In the genomic region with DNA sequence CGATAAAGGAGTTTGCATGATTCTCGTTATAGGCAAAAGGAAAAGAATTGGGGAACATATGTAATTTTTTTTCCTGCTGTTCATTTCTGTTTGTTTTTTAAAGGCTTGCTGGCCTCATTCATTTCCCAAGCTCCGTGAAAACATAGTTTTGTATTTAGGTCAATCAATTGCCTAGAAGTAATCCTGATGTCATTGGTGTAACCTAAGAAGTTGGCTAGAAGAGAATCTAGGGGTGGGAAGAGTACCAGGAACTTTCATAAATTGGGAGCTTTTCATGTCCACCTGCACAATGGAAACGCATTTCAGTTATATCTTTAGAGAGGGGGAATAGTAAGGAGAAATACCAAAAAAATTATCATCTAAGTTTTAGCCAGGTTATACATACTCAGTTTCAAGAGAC, we compare ENCODE assay signal across 13 cellular contexts. TPM values are rescaled to one million over a fixed set of nuclear protein-coding genes. Genes with fewer than 3 reads are reported as not detected.
DNase-seq lines count a peak whose midpoint lies in the region; ATAC-seq and TF ChIP-seq lines count a peak whose summit lies in the region.
"Had no signal": no experiment of that assay in that cellular context is flagged by ENCODE, and none has a peak within 500 bp of the region (broad histone marks: within the 10 kb centered on the region; RNA-seq: fewer than 3 reads in every experiment).

No MANE protein-coding gene starts in this region.

- no peak for ATAC-seq in GM18519 (IDR thresholded peaks at IDR 0.05; ENCODE audit: low FRiP score, unreplicated experiment)
- ATAC-seq in HG03097 (IDR thresholded peaks at IDR 0.05; ENCODE audit: low FRiP score, unreplicated experiment) = no peak
- ATAC-seq: HCT116 had no signal

- H3K27ac ChIP-seq in HUES48 (ENCODE audit: low read depth, low read length) = no peak overlapping the region

- H2AFZ ChIP-seq in neuron (ENCODE audit: low read depth, low read length) = no peak overlapping the region

- peaks cover 27% of the 10 kb centered on the region for H3K4me1 Mint-ChIP-seq in Calu3 (ENCODE audit: low read depth, unreplicated experiment)
- peaks cover 53% of the 10 kb centered on the region for H3K4me1 Mint-ChIP-seq in chondrocyte (ENCODE audit: low read depth)

- peaks cover 7% of the 10 kb centered on the region; the same call in 1 of the 2 replicates for H3K27me3 ChIP-seq in HUES48 (ENCODE audit: control insufficient read depth, insufficient read depth, low read length)
- no peaks in the 10 kb centered on the region for H3K27me3 ChIP-seq in neuron (ENCODE audit: insufficient read depth, low read length)
- H3K27me3 ChIP-seq: stomach had no signal

- H3K27me3 Mint-ChIP-seq in Calu3 (ENCODE audit: unreplicated experiment) (no peaks in the 10 kb centered on the region), chondrocyte (ENCODE audit: low read depth) (no peaks in the 10 kb centered on the region)

- H3K36me3 Mint-ChIP-seq in Calu3 (ENCODE audit: insufficient read depth, unreplicated experiment) (peaks cover 37% of the 10 kb centered on the region), chondrocyte (ENCODE audit: low read depth) (no peaks in the 10 kb centered on the region)

- no peaks in the 10 kb centered on the region for H3K36me3 ChIP-seq in HUES48 (ENCODE audit: control insufficient read depth, insufficient read depth, low read length)
- H3K36me3 ChIP-seq in neuron (ENCODE audit: insufficient read depth, low read length) = no peaks in the 10 kb centered on the region
- H3K36me3 ChIP-seq: stomach had no signal

- H3K4me3 Mint-ChIP-seq in Calu3 (ENCODE audit: low read depth, unreplicated experiment) (peak overlapping the region; percentile 90), chondrocyte (ENCODE audit: unreplicated experiment) (no peak overlapping the region)
- H3K4me3 Mint-ChIP-seq: T-helper 2 cell treated with Interferon-gamma antibody and Interleukin-4, amounts not matched to agents 5 μg/mL and 100 μg/mL, for 36 hours had no signal

- BruUV-seq in Calu3 (replicated peaks; lab: Mats Ljungman, UMichigan) = no TSS peak

- CTCF ChIA-PET in Calu3 (lab: Charles Lee) = no interaction called here

- H3K9me3 ChIP-seq in HUES48 (ENCODE audit: control insufficient read depth, insufficient read depth, low read length) = no peaks in the 10 kb centered on the region
- no peaks in the 10 kb centered on the region for H3K9me3 ChIP-seq in neuron (ENCODE audit: low read length)
- H3K9me3 ChIP-seq: stomach had no signal

- no peak overlapping the region for H3K27ac Mint-ChIP-seq in Calu3 (ENCODE audit: unreplicated experiment)
- H3K27ac Mint-ChIP-seq in chondrocyte (ENCODE audit: unreplicated experiment) = peak overlapping the region; percentile 1
- H3K27ac Mint-ChIP-seq: T-helper 2 cell treated with Interferon-gamma antibody and Interleukin-4, amounts not matched to agents 5 μg/mL and 100 μg/mL, for 36 hours had no signal

- DNase-seq in Calu3 (no peak), chondrocyte (ENCODE audit: low spot score) (no peak), anterior cingulate cortex (lab: John Stamatoyannopoulos, UW) (no peak), NCI-H1694 treated with DMSO at 0.1 percent for 48 hours (lab: John Stamatoyannopoulos, UW) (no peak)
- DNase-seq: foreskin fibroblast; stimulated activated CD4-positive, alpha-beta T cell treated with anti-CD3 and anti-CD28 coated beads, Interleukin-2, amount 100 ng/mL, for 24 hours; stomach had no signal

- H3K9ac ChIP-seq in HUES48 (ENCODE audit: low read depth, low read length) = no peak overlapping the region

- H3K4me1 ChIP-seq in HUES48 (ENCODE audit: control insufficient read depth, insufficient read depth, low read length) (peaks cover 52% of the 10 kb centered on the region), neuron (ENCODE audit: insufficient read depth, low read length) (peaks cover 23% of the 10 kb centered on the region)

- intact Hi-C loops in Calu3 (cut with micrococcal nuclease; ENCODE audit: unreplicated experiment) = loop anchor here (5.0 kb wide), 1 partner anchor 59 kb away; no protein-coding TSS in a partner anchor

- peak overlapping the region; percentile 70; the same call in 1 of the 2 replicates for H3K4me3 ChIP-seq in HUES48 (ENCODE audit: low read depth, low read length)
- H3K4me3 ChIP-seq in neuron (ENCODE audit: low read length) = peak overlapping the region; percentile 61

- H3K9me3 Mint-ChIP-seq in Calu3 (ENCODE audit: low read depth, unreplicated experiment) = no peaks in the 10 kb centered on the region
- no peaks in the 10 kb centered on the region for H3K9me3 Mint-ChIP-seq in chondrocyte (ENCODE audit: low read depth)
- H3K9me3 Mint-ChIP-seq: T-helper 2 cell treated with Interferon-gamma antibody and Interleukin-4, amounts not matched to agents 5 μg/mL and 100 μg/mL, for 36 hours had no signal

- no peak for TF ChIP-seq CTCF in Calu3 (IDR thresholded peaks at IDR 0.05; ENCODE audit: unreplicated experiment)
- TF ChIP-seq CTCF in chondrocyte (IDR thresholded peaks at IDR 0.05) = no peak

RNA-seq across cellular contexts. Expression of a gene that starts 3.8 kb away (rescaled TPM):
- total RNA-seq in Calu3 (2022) (23.8 and 27.9 TPM in 2 replicates), chondrocyte (31.0 to 40.1 TPM (median 37.3 TPM) in 3 replicates)
